In genomic region chr1:89528382-89528780, GRCh38 we compare ENCODE assay signal across 22 cellular contexts. TPM values are rescaled to one million over a fixed set of nuclear protein-coding genes. Genes with fewer than 3 reads are reported as not detected.
DNase-seq lines count a peak whose midpoint lies in the region; ATAC-seq, FAIRE-seq and TF ChIP-seq lines count a peak whose summit lies in the region.
"Had no signal": no experiment of that assay in that cellular context is flagged by ENCODE, and none has a peak within 500 bp of the region (broad histone marks: within the 10 kb centered on the region; RNA-seq: fewer than 3 reads in every experiment).

No MANE protein-coding gene starts in this region.

- DNase-seq in K562 (ENCODE audit: extremely low read depth in 1 of 4, low spot score in 3 of 4) (no peak), medulla oblongata (ENCODE audit: extremely low spot score) (peak; percentile 74), substantia nigra (lab: John Stamatoyannopoulos, UW) (peak in 1 of 49 donors; percentile 16), SIG-M5 treated with dmso at 0.1 percent for 504 hours (lab: John Stamatoyannopoulos, UW; ENCODE audit: unreplicated experiment) (no peak)
- DNase-seq in activated T-cell treated with anti-CD3 and anti-CD28 coated beads, Interleukin-2, amount 50 U/mL, for 1 hour: no peak
- DNase-seq: Calu3; CD8-positive, alpha-beta T cell; DMS53; EL; NCI-H1105 treated with DMSO at 0.1 percent for 48 hours; NCI-H187; NCI-H2107; NCI-H226; NCI-H524 treated with DMSO at 0.1 percent for 48 hours had no signal

- H3K4me3 ChIP-seq in Loucy (ENCODE audit: low read length, poor library complexity, severe bottlenecking) (peak overlapping the region; percentile 98), K562 (no peak overlapping the region)
- H3K4me3 ChIP-seq: BLaER1, SJSA1 had no signal

- TF ChIP-seq RAD21 in K562 (CRISPR knock-in tag; conservative IDR thresholded peaks at IDR 0.05 in 1 of 2, IDR thresholded peaks at IDR 0.05 in 1 of 2): no peak

- no peak for ATAC-seq in K562
- no peak for ATAC-seq in GM19452 (IDR thresholded peaks at IDR 0.05; ENCODE audit: unreplicated experiment)
- no peak for ATAC-seq in HG03378 (IDR thresholded peaks at IDR 0.05; ENCODE audit: unreplicated experiment)
- ATAC-seq: CD8-positive, alpha-beta T cell; Panc1 had no signal

- H3K9me3 ChIP-seq in Loucy (ENCODE audit: insufficient read depth, low read depth, low read length) (no peaks in the 10 kb centered on the region), K562 (replicated peaks; ENCODE audit: control insufficient read depth, insufficient read depth, low read depth, low read length) (peaks cover 9% of the 10 kb centered on the region)

- H3K79me2 ChIP-seq in Loucy (ENCODE audit: insufficient read depth, low read length) (peaks cover 82% of the 10 kb centered on the region), K562 (ENCODE audit: control insufficient read depth, insufficient read depth, low read length) (peaks cover 92% of the 10 kb centered on the region)

- H2AFZ ChIP-seq in Loucy (ENCODE audit: low read length) (no peak overlapping the region), K562 (ENCODE audit: low read depth, low read length) (no peak overlapping the region)

- H4K20me1 ChIP-seq in Loucy (ENCODE audit: insufficient read depth, low read length, poor library complexity, severe bottlenecking) (peaks cover 41% of the 10 kb centered on the region), K562 (replicated peaks; ENCODE audit: control insufficient read depth, insufficient read depth, low read length) (peaks cover 5% of the 10 kb centered on the region; the same call in 1 of the 2 replicates)

- TF ChIP-seq CTCF in Loucy (conservative IDR thresholded peaks at IDR 0.05; ENCODE audit: low read length) (no peak), K562 (IDR thresholded peaks at IDR 0.05 in 2 of 3, conservative IDR thresholded peaks at IDR 0.05 in 1 of 3; ENCODE audit: insufficient read depth in 2 of 3, low read depth in 1 of 3, low read length in 3 of 3) (no peak)

- in situ Hi-C loops in K562 (cut with MboI): no loop called here

- no peak for TF ChIP-seq POLR2A in K562 (conservative IDR thresholded peaks at IDR 0.05)

- CTCF ChIA-PET in K562 (lab: Yijun Ruan, JAX; ENCODE audit: low intra/inter-chr PET ratio): interaction anchor here (0.7 kb wide), 1 partner anchor 9 kb away, joined by 3 read pairs; no protein-coding TSS in a partner anchor

- POLR2A ChIA-PET in K562 (lab: Yijun Ruan, JAX): interaction anchor here (1.0 to 2.1 kb wide), 3 partner anchors 9 to 294 kb away, joined by 3 to 8 read pairs (median 6); no protein-coding TSS in a partner anchor

- H3K9me1 ChIP-seq in K562 (ENCODE audit: control insufficient read depth, insufficient read depth, low read length): no peaks in the 10 kb centered on the region

- peak overlapping the region; percentile 83 for H3K4me2 ChIP-seq in Loucy (ENCODE audit: low read depth, low read length, poor library complexity, severe bottlenecking)
- H3K4me2 ChIP-seq in K562 (ENCODE audit: insufficient read depth, low read length): peak overlapping the region; percentile 19

- no peaks in the 10 kb centered on the region for H3K27me3 ChIP-seq in Loucy (ENCODE audit: insufficient read depth, low read length, poor library complexity, severe bottlenecking)
- no peaks in the 10 kb centered on the region for H3K27me3 ChIP-seq in K562 (ENCODE audit: control insufficient read depth in 2 of 2, insufficient read depth in 2 of 2, low read length in 2 of 2)
- H3K27me3 ChIP-seq: BLaER1, SJSA1 had no signal

- no TSS peak for BruUV-seq in K562 (replicated peaks; lab: Mats Ljungman, UMichigan)

- no peaks in the 10 kb centered on the region for H3K36me3 ChIP-seq in Loucy (ENCODE audit: insufficient read depth, low read length)
- peaks cover 58% of the 10 kb centered on the region for H3K36me3 ChIP-seq in K562 (ENCODE audit: control insufficient read depth, insufficient read depth, low read length)

- H3K4me1 ChIP-seq in Loucy (ENCODE audit: insufficient read depth, low read length, poor library complexity, severe bottlenecking): peaks cover 53% of the 10 kb centered on the region
- H3K4me1 ChIP-seq in K562 (replicated peaks in 1 of 2; ENCODE audit: control insufficient read depth in 2 of 2, insufficient read depth in 2 of 2, low read length in 2 of 2): peaks cover 17 to 51% of the 10 kb centered on the region in 2 experiments

- intact Hi-C loops in K562 (cut with micrococcal nuclease): loop anchor here (10.0 kb wide), 1 partner anchor 466 kb away; the partner anchor contains the start of gene ZNF326

- FAIRE-seq in K562 (lab: Jason Lieb, UNC): no peak
- FAIRE-seq: H54 had no signal

- H3K9me2 ChIP-seq in Loucy (replicated peaks; ENCODE audit: low read depth, low read length): no peaks in the 10 kb centered on the region

- no peak for TF ChIP-seq EP300 in K562 (IDR thresholded peaks at IDR 0.05; ENCODE audit: low read length)

- H3K27ac ChIP-seq in K562 (ENCODE audit: extremely low read depth, low read depth, low read length): no peak overlapping the region
- peak overlapping the region; percentile 56 for H3K27ac ChIP-seq in substantia nigra (ENCODE audit: low read depth, low read length, poor library complexity, severe bottlenecking)
- H3K27ac ChIP-seq: BLaER1, HL-60, SJSA1 had no signal

- H3K9ac ChIP-seq in Loucy (ENCODE audit: low read depth, low read length, poor library complexity, severe bottlenecking): peak overlapping the region; percentile 28
- H3K9ac ChIP-seq in K562 (ENCODE audit: insufficient read depth in 1 of 2, low read depth in 2 of 2, low read length in 2 of 2): no peak overlapping the region; a peak in 1 of 4 replicates
- H3K9ac ChIP-seq: BLaER1 had no signal

- H3F3A ChIP-seq in Loucy (ENCODE audit: low read depth): no peaks in the 10 kb centered on the region

TF ChIP-seq in K562, 482 proteins besides CTCF, POLR2A, EP300 and RAD21 (continues in another document):
- no peak for TF ChIP-seq ZBTB2 (IDR thresholded peaks at IDR 0.05)
- no peak for TF ChIP-seq YBX1 (IDR thresholded peaks at IDR 0.05)
- no peak for TF ChIP-seq ZSCAN32 (CRISPR knock-in tag; IDR thresholded peaks at IDR 0.05)
- no peak for TF ChIP-seq ZBTB34 (CRISPR knock-in tag; IDR thresholded peaks at IDR 0.05)
- no peak for TF ChIP-seq KLF6 (CRISPR knock-in tag; IDR thresholded peaks at IDR 0.05; ENCODE audit: borderline replicate concordance)
- TF ChIP-seq PPARD (CRISPR knock-in tag; IDR thresholded peaks at IDR 0.05): no peak
- TF ChIP-seq ZNF253 (CRISPR knock-in tag; conservative IDR thresholded peaks at IDR 0.05): no peak
- no peak for TF ChIP-seq DEAF1 (CRISPR knock-in tag; IDR thresholded peaks at IDR 0.05)

RNA-seq across cellular contexts. Expression of gene LRRC8B, which starts 3.8 kb away (rescaled TPM):
- total RNA-seq in K562 (2011; cell fraction: chromatin; rRNA removed; ENCODE audit: low replicate concordance): 81.4 and 138 TPM in 2 replicates
- 30.5 and 31.5 TPM in 2 replicates for total RNA-seq in K562 (2011; cell fraction: nucleolus; rRNA removed)
- total RNA-seq in K562 (2011; cell fraction: nucleoplasm; rRNA removed): 59.8 and 105 TPM in 2 replicates
- 9.2 and 9.7 TPM in 2 replicates for total RNA-seq in K562 (2014; rRNA removed)
- 17.1 and 21.9 TPM in 2 replicates for total RNA-seq in K562 (2014; rRNA removed; fragmentation: Illumina TruSeq; extraction: Trizol)
- total RNA-seq in K562 (2015; rRNA removed; fragmentation: Illumina TruSeq; extraction: Trizol): 13.5 and 14.4 TPM in 2 replicates
- total RNA-seq in K562 (2021): 20.3 and 25.7 TPM in 2 replicates
- polyA plus RNA-seq in K562 (2011; rRNA removed): 42.3 and 43.7 TPM in 2 replicates
- 41.1 and 45.8 TPM in 2 replicates for polyA plus RNA-seq in K562 (2011; cell fraction: cytosol; rRNA removed)
- polyA plus RNA-seq in K562 (2011; cell fraction: nucleus; rRNA removed): 32.4 and 41.6 TPM in 2 replicates
- polyA plus RNA-seq in K562 (2012): 9.3 and 9.9 TPM in 2 replicates
- polyA plus RNA-seq in K562 (2014; fragmentation: Illumina TruSeq; extraction: Trizol): 15.8 and 16.0 TPM in 2 replicates
- polyA plus RNA-seq in K562 (2014; fragmentation: Nextera tagmentation; extraction: Ambion mirVana): 1 to 10 TPM; 4.3 to 5.7 TPM
- 10.5 and 12.3 TPM in 2 replicates for polyA plus RNA-seq in K562 (2014; rRNA removed)
- 79.3 and 80.5 TPM in 2 replicates for polyA minus RNA-seq in K562 (2011; rRNA and poly(A)+ RNA removed)
- polyA minus RNA-seq in K562 (2011; cell fraction: cytosol; rRNA and poly(A)+ RNA removed): 32.1 and 35.7 TPM in 2 replicates
- polyA minus RNA-seq in K562 (2011; cell fraction: nucleus; rRNA and poly(A)+ RNA removed): 33.3 and 46.1 TPM in 2 replicates
